1 cellular context compared by ENCODE assay signal in genomic region chr2:140597836-140598235, GRCh38.
TF ChIP-seq lines count a peak whose summit lies in the region.

No MANE protein-coding gene starts in this region.

TF ChIP-seq in WTC11, 78 proteins besides CTCF, POLR2A, EP300 and RAD21 (continued from another document):
- TF ChIP-seq CDX4 (CRISPR knock-in tag; IDR thresholded peaks at IDR 0.05; ENCODE audit: borderline replicate concordance) = no peak
- no peak for TF ChIP-seq ZNF138 (CRISPR knock-in tag; conservative IDR thresholded peaks at IDR 0.05)
- no peak for TF ChIP-seq NR1H2 (CRISPR knock-in tag; IDR thresholded peaks at IDR 0.05)
